In the genomic region with DNA sequence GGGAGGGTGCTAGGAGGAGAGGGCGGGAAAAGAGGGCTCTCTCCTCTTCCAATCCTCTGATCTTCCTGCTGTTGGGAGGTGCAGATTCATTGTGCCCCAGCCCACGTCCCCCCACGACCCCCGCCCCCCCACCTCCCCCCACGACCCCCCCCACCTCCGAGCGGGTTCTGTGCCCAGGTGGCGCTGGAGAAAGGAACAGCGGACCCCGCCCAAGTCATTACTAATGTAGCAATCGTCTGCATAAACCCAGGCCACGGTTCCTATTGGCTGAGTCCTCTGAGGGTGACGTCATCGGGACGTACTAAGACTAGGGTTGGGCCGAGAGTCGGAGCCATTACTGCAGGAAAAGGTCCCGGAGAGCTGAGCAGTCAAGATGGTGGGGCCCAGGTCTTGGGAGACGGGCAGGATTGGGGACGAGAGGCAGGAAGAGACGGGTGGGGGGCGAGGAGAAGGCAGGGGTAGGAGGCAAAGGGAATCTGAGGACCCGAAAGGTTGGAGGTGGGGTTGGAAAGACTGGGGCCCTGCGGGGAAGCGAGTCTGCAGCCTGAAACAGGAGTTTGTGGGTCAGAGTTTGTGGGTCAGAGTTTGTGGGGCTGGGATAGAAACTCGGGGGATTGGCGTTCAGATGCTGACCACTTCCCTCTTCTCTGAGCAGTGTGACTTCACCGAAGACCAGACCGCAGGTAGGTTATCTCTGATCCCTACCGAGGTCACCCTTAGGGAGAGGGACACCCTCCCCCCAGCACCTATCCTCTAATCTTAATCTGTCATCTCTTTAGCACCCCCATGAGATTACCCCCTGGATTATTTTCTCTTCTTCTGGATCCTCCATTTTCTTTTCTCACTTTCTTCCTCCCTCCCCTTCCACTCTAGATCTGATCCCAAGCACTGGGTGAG, we compare ENCODE assay signal across 8 cellular contexts. TPM values are rescaled to one million over a fixed set of nuclear protein-coding genes. Genes with fewer than 3 reads are reported as not detected.
DNase-seq lines count a peak whose midpoint lies in the region; ATAC-seq, FAIRE-seq and TF ChIP-seq lines count a peak whose summit lies in the region.

MYL6 (plus strand) TSS at position 331 of the 897 bp plus-strand sequence; CDS start at position 374, 43 bp downstream.

- H3K36me3 ChIP-seq in colonic mucosa, result peaks cover 13% of the 10 kb centered on the region

- peak within 1 kb of the TSS; percentile 96 for H3K27ac ChIP-seq in colonic mucosa

- H3K9me3 ChIP-seq in colonic mucosa, result no peaks in the 10 kb centered on the region

- FAIRE-seq in GM19239 (lab: Jason Lieb, UNC), result peak; percentile 96

- intact Hi-C loops in colonic mucosa (cut with DNase I) (no loop called here), left colon (cut with DNase I, micrococcal nuclease) (loop anchor here in 1 of 2 donors (2.0 kb wide), 1 partner anchor 31 kb away; the partner anchor contains the start of gene SMARCC2)

- peak; percentile 99 for DNase-seq in Ammon's horn (ENCODE audit: low spot score)
- peak; percentile 82 for DNase-seq in GM19239 (ENCODE audit: insufficient read length, low spot score)
- peak; percentile 85 for DNase-seq in NCI-H524 treated with DMSO at 0.1 percent for 48 hours (lab: John Stamatoyannopoulos, UW)
- DNase-seq in activated CD4-positive, alpha-beta T cell treated with anti-CD3 and anti-CD28 coated beads for 48 hours, result peak; percentile 95
- DNase-seq in colonic mucosa, result peak; percentile 98
- DNase-seq in left colon, result peak; percentile 96 to 99
- peak; percentile 94 for DNase-seq in stimulated activated CD4-positive, alpha-beta T cell treated with anti-CD3 and anti-CD28 coated beads, Interleukin-1b, Interleukin-23, amount 100 ng/mL, for 48 hours

- H3K9ac ChIP-seq in colonic mucosa (ENCODE audit: low read depth in 2 of 2, low read length in 2 of 2), result peak within 1 kb of the TSS; percentile 93 to 100

- ATAC-seq in HG03460 (IDR thresholded peaks at IDR 0.05; ENCODE audit: unreplicated experiment), result peak; percentile 77
- peak; percentile 82 for ATAC-seq in left colon

- no peak for TF ChIP-seq CTCF in colonic mucosa (IDR thresholded peaks at IDR 0.05)

- H3K4me1 ChIP-seq in colonic mucosa, result peaks cover 8% of the 10 kb centered on the region

- no peaks in the 10 kb centered on the region for H3K27me3 ChIP-seq in colonic mucosa

- H3K4me3 ChIP-seq in colonic mucosa, result peak within 1 kb of the TSS; percentile 76

RNA-seq across cellular contexts. Expression of gene MYL6, which starts in this region (rescaled TPM):
- total RNA-seq in colonic mucosa, result 1,000 to 10,000 TPM; 1,641 to 1,922 TPM
- total RNA-seq in left colon, result 1,000 to 10,000 TPM; 1,832 to 2,224 TPM

Comparison
In these comparisons a context has a peak if more than half of its experiments do, and no peak if none do; other contexts are left out.
1. Peak in every context shown above with its lines: DNase-seq, ATAC-seq, H3K4me3 ChIP-seq and H3K27ac ChIP-seq.